Comparison of ENCODE assay signal across 15 cellular contexts in genomic region chr1:16195518-16195905, GRCh38. TPM values are rescaled to one million over a fixed set of nuclear protein-coding genes. Genes with fewer than 3 reads are reported as not detected.
"Had no signal": no experiment of that assay in that cellular context is flagged by ENCODE, and none has a peak within 500 bp of the region (broad histone marks: within the 10 kb centered on the region; RNA-seq: fewer than 3 reads in every experiment).

No MANE protein-coding gene starts in this region.

- H3K27ac ChIP-seq: colonic mucosa, heart right ventricle, neutrophil, thoracic aorta, transverse colon had no signal

- DNase-seq: colonic mucosa; effector CD4-positive, alpha-beta T cell; endodermal cell; erythroblast; heart right ventricle; hypothalamus; mammary epithelial cell; naive thymus-derived CD8-positive, alpha-beta T cell; stimulated activated CD4-positive, alpha-beta T cell treated with anti-CD3 and anti-CD28 coated beads, Interleukin-15, amount 100 ng/mL, for 24 hours; stimulated activated CD4-positive, alpha-beta T cell treated with anti-CD3 and anti-CD28 coated beads, Interleukin-1b, Interleukin-23, amount 100 ng/mL, for 48 hours; stimulated activated CD4-positive, alpha-beta T cell treated with anti-CD3 and anti-CD28 coated beads, Interleukin-4, amount 100 ng/mL, for 24 hours; transverse colon had no signal

- H3K9me3 ChIP-seq: colonic mucosa, heart right ventricle, mucosa of descending colon, neutrophil, thoracic aorta, transverse colon had no signal

- H3K27me3 ChIP-seq: colonic mucosa, heart right ventricle, neutrophil, transverse colon had no signal

- H3K4me1 ChIP-seq: colonic mucosa, transverse colon had no signal

- H3K36me3 ChIP-seq: colonic mucosa, neutrophil, thoracic aorta, transverse colon had no signal

- H3K4me3 ChIP-seq: colonic mucosa, heart right ventricle, mucosa of descending colon, thoracic aorta, transverse colon had no signal

RNA-seq across cellular contexts. Expression of gene EPHA2, which starts 39.6 kb away (rescaled TPM):
- total RNA-seq: naive thymus-derived CD8-positive, alpha-beta T cell had no signal
